ENCODE assay signal across 8 cellular contexts in genomic region chr17:8153550-8153956, GRCh38. TPM values are rescaled to one million over a fixed set of nuclear protein-coding genes. Genes with fewer than 3 reads are reported as not detected.
DNase-seq lines count a peak whose midpoint lies in the region; ATAC-seq and TF ChIP-seq lines count a peak whose summit lies in the region.

No MANE protein-coding gene starts in this region.

- H3K27ac Mint-ChIP-seq in nephron (peak overlapping the region in 2 of 3 experiments; percentile 98 to 100), type B pancreatic cell (no peak overlapping the region)

- H3K36me3 Mint-ChIP-seq in activated T-cell treated with anti-CD3 and anti-CD28 coated beads, Interleukin-2, amount 50 U/mL, for 4 hours (ENCODE audit: insufficient read depth) = peaks cover 8% of the 10 kb centered on the region
- H3K36me3 Mint-ChIP-seq in nephron (ENCODE audit: low read depth) (peaks cover 6% of the 10 kb centered on the region), type B pancreatic cell (peaks cover 2% of the 10 kb centered on the region)

- no peaks in the 10 kb centered on the region for H3K9me3 Mint-ChIP-seq in activated T-cell treated with anti-CD3 and anti-CD28 coated beads, Interleukin-2, amount 50 U/mL, for 4 hours
- H3K9me3 Mint-ChIP-seq in nephron = no peaks in the 10 kb centered on the region
- H3K9me3 Mint-ChIP-seq in type B pancreatic cell = no peaks in the 10 kb centered on the region

- H3K4me3 ChIP-seq in fibroblast of pulmonary artery (replicated peaks; ENCODE audit: low read depth, low read length) = peak overlapping the region; percentile 57

- H3K27me3 Mint-ChIP-seq in activated T-cell treated with anti-CD3 and anti-CD28 coated beads, Interleukin-2, amount 50 U/mL, for 4 hours (ENCODE audit: low read depth) = no peaks in the 10 kb centered on the region
- no peaks in the 10 kb centered on the region for H3K27me3 Mint-ChIP-seq in nephron (ENCODE audit: low read depth)
- peaks cover 4% of the 10 kb centered on the region for H3K27me3 Mint-ChIP-seq in type B pancreatic cell

- TF ChIP-seq RAD21 in Ishikawa (IDR thresholded peaks at IDR 0.05; ENCODE audit: low read depth) = no peak

- TF ChIP-seq CTCF in fibroblast of pulmonary artery (IDR thresholded peaks at IDR 0.05; ENCODE audit: low read length, missing control alignments) (no peak), nephron (IDR thresholded peaks at IDR 0.05; ENCODE audit: unreplicated experiment in 3 of 3) (no peak), type B pancreatic cell (conservative IDR thresholded peaks at IDR 0.05) (no peak), GM20000 (IDR thresholded peaks at IDR 0.05; ENCODE audit: extremely low read depth, missing control alignments) (no peak)

- no peak for ATAC-seq in activated T-cell treated with anti-CD3 and anti-CD28 coated beads, Interleukin-2, amount 50 U/mL, for 4 hours

- no peak overlapping the region for H3K4me3 Mint-ChIP-seq in activated T-cell treated with anti-CD3 and anti-CD28 coated beads, Interleukin-2, amount 50 U/mL, for 4 hours
- H3K4me3 Mint-ChIP-seq in nephron = peak overlapping the region; percentile 91 to 95 (median 93)
- H3K4me3 Mint-ChIP-seq in type B pancreatic cell = peak overlapping the region; percentile 97

- H3K4me1 Mint-ChIP-seq in activated T-cell treated with anti-CD3 and anti-CD28 coated beads, Interleukin-2, amount 50 U/mL, for 4 hours (ENCODE audit: low read depth) = peaks cover 24% of the 10 kb centered on the region
- peaks cover 8% of the 10 kb centered on the region for H3K4me1 Mint-ChIP-seq in nephron
- H3K4me1 Mint-ChIP-seq in type B pancreatic cell (ENCODE audit: unreplicated experiment) = peaks cover 21% of the 10 kb centered on the region

- DNase-seq in CD1c-positive myeloid dendritic cell (ENCODE audit: extremely low spot score) (peak; percentile 96), fibroblast of pulmonary artery (ENCODE audit: low read depth) (peak; percentile 98), type B pancreatic cell (ENCODE audit: extremely low spot score, unreplicated experiment) (peak; percentile 67), AML-193 (lab: John Stamatoyannopoulos, UW) (no peak), GM20000 (ENCODE audit: low spot score) (no peak)
- DNase-seq in activated T-cell treated with anti-CD3 and anti-CD28 coated beads, Interleukin-2, amount 50 U/mL, for 4 hours = peak; percentile 57

- no peak for TF ChIP-seq EP300 in Ishikawa (IDR thresholded peaks at IDR 0.05; ENCODE audit: borderline replicate concordance)

TF ChIP-seq in Ishikawa, 13 proteins besides CTCF, POLR2A, EP300 and RAD21:
- TF ChIP-seq USF1 (IDR thresholded peaks at IDR 0.05) (peak; percentile 78), YY1 (IDR thresholded peaks at IDR 0.05; ENCODE audit: low read depth) (no peak), ZBTB7A (IDR thresholded peaks at IDR 0.05; ENCODE audit: low read depth) (no peak), TAF1 (IDR thresholded peaks at IDR 0.05; ENCODE audit: low read depth) (no peak), REST (IDR thresholded peaks at IDR 0.05; ENCODE audit: low read depth) (no peak)

RNA-seq across cellular contexts. Expression of gene PER1, which starts 1.3 kb away (rescaled TPM):
- total RNA-seq in activated T-cell treated with anti-CD3 and anti-CD28 coated beads, Interleukin-2, amount 50 U/mL, for 4 hours = 10 to 100 TPM; 30.4 to 36.9 (median 36.7) TPM
- total RNA-seq in type B pancreatic cell (ENCODE audit: low replicate concordance) = 31.0 and 33.2 TPM in 2 replicates

RNA-seq across cellular contexts. Expression of gene VAMP2, which starts 9.2 kb away (rescaled TPM):
- 10 to 100 TPM; 49.6 to 67.5 (median 59.7) TPM for total RNA-seq in activated T-cell treated with anti-CD3 and anti-CD28 coated beads, Interleukin-2, amount 50 U/mL, for 4 hours
- 44.7 and 46.3 TPM in 2 replicates for total RNA-seq in type B pancreatic cell (ENCODE audit: low replicate concordance)

RNA-seq across cellular contexts. Expression of gene TMEM107, which starts 22.6 kb away (rescaled TPM):
- 10 to 100 TPM; 11.9 to 18.6 (median 18.1) TPM for total RNA-seq in activated T-cell treated with anti-CD3 and anti-CD28 coated beads, Interleukin-2, amount 50 U/mL, for 4 hours
- 19.1 and 22.1 TPM in 2 replicates for total RNA-seq in type B pancreatic cell (ENCODE audit: low replicate concordance)

RNA-seq across cellular contexts. Expression of gene HES7, which starts 29.6 kb away (rescaled TPM):
- 1 to 10 TPM; 1.2 to 1.7 (median 1.4) TPM for total RNA-seq in activated T-cell treated with anti-CD3 and anti-CD28 coated beads, Interleukin-2, amount 50 U/mL, for 4 hours
- 0.46 TPM in 1 of 2 replicates, not detected in the other for total RNA-seq in type B pancreatic cell (ENCODE audit: low replicate concordance)

RNA-seq across cellular contexts. Expression of gene ALOXE3, which starts 35.2 kb away (rescaled TPM):
- not detected for total RNA-seq in activated T-cell treated with anti-CD3 and anti-CD28 coated beads, Interleukin-2, amount 50 U/mL, for 4 hours
- 0.14 TPM in 1 of 2 replicates, not detected in the other for total RNA-seq in type B pancreatic cell (ENCODE audit: low replicate concordance)

Comparison
In these comparisons a context has a peak if more than half of its experiments do, and no peak if none do; other contexts are left out.
1. DNase-seq: peak in CD1c-positive myeloid dendritic cell (single experiment), activated T-cell treated with anti-CD3 and anti-CD28 coated beads, Interleukin-2, amount 50 U/mL, for 4 hours (single experiment), fibroblast of pulmonary artery (single experiment) and type B pancreatic cell (single experiment); none in AML-193 (0 of 2) and GM20000 (single experiment).